Comparison of ENCODE assay signal across 13 cellular contexts in genomic region chr9:76610009-76610352, GRCh38.
DNase-seq lines count a peak whose midpoint lies in the region; ATAC-seq, FAIRE-seq and TF ChIP-seq lines count a peak whose summit lies in the region.
"Had no signal": no experiment of that assay in that cellular context is flagged by ENCODE, and none has a peak within 500 bp of the region (broad histone marks: within the 10 kb centered on the region; RNA-seq: fewer than 3 reads in every experiment).

No MANE protein-coding gene starts in this region.

- peaks cover 0 to 2% of the 10 kb centered on the region in 2 donors for H3K4me1 ChIP-seq in ascending aorta
- H3K4me1 ChIP-seq in small intestine (ENCODE audit: control insufficient read depth in 2 of 2, insufficient read depth in 1 of 2, low read depth in 1 of 2, low read length in 1 of 2) = peaks cover 3 to 9% of the 10 kb centered on the region in 2 donors

- intact Hi-C loops in ascending aorta (cut with DNase I) = no loop called here
- intact Hi-C loops in left ventricle myocardium superior (cut with micrococcal nuclease) = no loop called here

- DNase-seq in GM04504 (ENCODE audit: low read depth) (peak; percentile 65), ascending aorta (ENCODE audit: low spot score in 2 of 2) (peak; percentile 49 to 88), left ventricle myocardium superior (peak; percentile 82), small intestine (peak; percentile 85), NCI-H187 treated with DMSO at 0.1 percent for 48 hours (lab: John Stamatoyannopoulos, UW) (no peak), amniotic stem cell (lab: John Stamatoyannopoulos, UW) (no peak), OCI-M1 (lab: John Stamatoyannopoulos, UW) (no peak)
- DNase-seq: cortex of kidney, MM.1S had no signal

- H3K9me3 ChIP-seq in ascending aorta = no peaks in the 10 kb centered on the region
- no peaks in the 10 kb centered on the region for H3K9me3 ChIP-seq in small intestine (ENCODE audit: control insufficient read depth, low read depth)

- peak overlapping the region; percentile 11 to 35 for H3K27ac ChIP-seq in ascending aorta
- H3K27ac ChIP-seq in small intestine (ENCODE audit: low read depth in 1 of 2, low read length in 1 of 2) = peak overlapping the region; percentile 47 to 54

- WGBS in small intestine, 3 donors = 16 to 35% (median 31%) methylated on average over 5 of the region's 5 CpGs

- H3K4me3 ChIP-seq in ascending aorta (no peak overlapping the region), small intestine (ENCODE audit: low read depth in 1 of 2, low read length in 2 of 2) (peak overlapping the region in 1 of 2 donors; percentile 0)

- ATAC-seq in left ventricle myocardium superior = peak; percentile 99
- ATAC-seq in HG03280 (IDR thresholded peaks at IDR 0.05; ENCODE audit: unreplicated experiment) = no peak

- TF ChIP-seq CTCF in ascending aorta (IDR thresholded peaks at IDR 0.05) = no peak

- H3K36me3 ChIP-seq in ascending aorta (peaks cover 10 to 13% of the 10 kb centered on the region in 2 donors), small intestine (ENCODE audit: control insufficient read depth in 2 of 2, insufficient read depth in 2 of 2, low read length in 2 of 2) (peaks cover 0 to 2% of the 10 kb centered on the region in 2 donors)

- FAIRE-seq in small intestine (lab: Jason Lieb, UNC) = no peak
- FAIRE-seq: D721Med, GM18507, islet of Langerhans had no signal

- no peaks in the 10 kb centered on the region for H3K27me3 ChIP-seq in ascending aorta
- no peaks in the 10 kb centered on the region for H3K27me3 ChIP-seq in small intestine (ENCODE audit: control insufficient read depth in 2 of 2, insufficient read depth in 2 of 2, low read length in 2 of 2)

Comparison
In these comparisons a context has a peak if more than half of its experiments do, and no peak if none do; other contexts are left out.
1. DNase-seq: peak in GM04504 (single experiment), ascending aorta (2 of 2), left ventricle myocardium superior (single experiment) and small intestine (single experiment); none in NCI-H187 treated with DMSO at 0.1 percent for 48 hours (single experiment), amniotic stem cell (single experiment) and OCI-M1 (single experiment).